In genomic region chr5:132971483-132972435, GRCh38 we compare ENCODE assay signal across 1 cellular context.
TF ChIP-seq lines count a peak whose summit lies in the region.

No MANE protein-coding gene starts in this region.

TF ChIP-seq in IMR-90, 13 proteins besides CTCF, POLR2A, EP300 and RAD21:
- no peak for TF ChIP-seq NFE2L2 (IDR thresholded peaks at IDR 0.05; ENCODE audit: low read depth, low read length)
- TF ChIP-seq, protein P1, sequence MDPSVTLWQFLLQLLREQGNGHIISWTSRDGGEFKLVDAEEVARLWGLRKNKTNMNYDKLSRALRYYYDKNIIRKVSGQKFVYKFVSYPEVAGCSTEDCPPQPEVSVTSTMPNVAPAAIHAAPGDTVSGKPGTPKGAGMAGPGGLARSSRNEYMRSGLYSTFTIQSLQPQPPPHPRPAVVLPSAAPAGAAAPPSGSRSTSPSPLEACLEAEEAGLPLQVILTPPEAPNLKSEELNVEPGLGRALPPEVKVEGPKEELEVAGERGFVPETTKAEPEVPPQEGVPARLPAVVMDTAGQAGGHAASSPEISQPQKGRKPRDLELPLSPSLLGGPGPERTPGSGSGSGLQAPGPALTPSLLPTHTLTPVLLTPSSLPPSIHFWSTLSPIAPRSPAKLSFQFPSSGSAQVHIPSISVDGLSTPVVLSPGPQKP (IDR thresholded peaks at IDR 0.05; ENCODE audit: borderline replicate concordance, low read depth, low read length), result no peak
- TF ChIP-seq MAFK (IDR thresholded peaks at IDR 0.05; ENCODE audit: low read depth, low read length), result no peak
- TF ChIP-seq BHLHE40 (IDR thresholded peaks at IDR 0.05; ENCODE audit: low read depth, low read length), result no peak
- no peak for TF ChIP-seq CEBPB (IDR thresholded peaks at IDR 0.05; ENCODE audit: low read depth, low read length)
- no peak for TF ChIP-seq MAZ (IDR thresholded peaks at IDR 0.05; ENCODE audit: borderline replicate concordance, low read depth, low read length)
- no peak for TF ChIP-seq MXI1 (IDR thresholded peaks at IDR 0.05; ENCODE audit: borderline replicate concordance, low read depth, low read length)
- no peak for TF ChIP-seq SMC3 (IDR thresholded peaks at IDR 0.05; ENCODE audit: low read depth, low read length)
- no peak for TF ChIP-seq RFX5 (IDR thresholded peaks at IDR 0.05; ENCODE audit: low read depth, low read length)
- TF ChIP-seq USF2 (IDR thresholded peaks at IDR 0.05; ENCODE audit: low read depth, low read length), result no peak
- no peak for TF ChIP-seq RCOR1 (IDR thresholded peaks at IDR 0.05; ENCODE audit: insufficient replicate concordance, low read length)
- no peak for TF ChIP-seq FOS (IDR thresholded peaks at IDR 0.05; ENCODE audit: low read depth, low read length)
- no peak for TF ChIP-seq CHD1 (IDR thresholded peaks at IDR 0.05; ENCODE audit: low read depth, low read length)
TF ChIP-seq in IMR-90: peak in this region for 0.
